ENCODE assay signal across 9 cellular contexts in genomic region chr3:170171563-170171962, GRCh38. TPM values are rescaled to one million over a fixed set of nuclear protein-coding genes. Genes with fewer than 3 reads are reported as not detected.
DNase-seq lines count a peak whose midpoint lies in the region; ATAC-seq and TF ChIP-seq lines count a peak whose summit lies in the region.
"Had no signal": no experiment of that assay in that cellular context is flagged by ENCODE, and none has a peak within 500 bp of the region (broad histone marks: within the 10 kb centered on the region; RNA-seq: fewer than 3 reads in every experiment).

No MANE protein-coding gene starts in this region.

- H2BK5ac ChIP-seq in trophoblast cell (ENCODE audit: low read depth, low read length, poor library complexity): no peak overlapping the region

- ATAC-seq in GM19455 (IDR thresholded peaks at IDR 0.05; ENCODE audit: unreplicated experiment) (peak; percentile 85), HG03108 (IDR thresholded peaks at IDR 0.05; ENCODE audit: unreplicated experiment) (peak; percentile 65)
- ATAC-seq: gastrocnemius medialis had no signal

- H3K9me3 ChIP-seq in trophoblast cell (ENCODE audit: insufficient read depth, low read depth, low read length): no peaks in the 10 kb centered on the region
- H3K9me3 ChIP-seq: gastrocnemius medialis had no signal

- H2AFZ ChIP-seq in trophoblast cell (ENCODE audit: insufficient read depth, low read length, poor library complexity): no peak overlapping the region

- H3K4me3 Mint-ChIP-seq in activated naive CD8-positive, alpha-beta T cell treated with anti-CD3 and anti-CD28 coated beads for 36 hours: peak overlapping the region; percentile 65

- H3K9me3 Mint-ChIP-seq in activated naive CD8-positive, alpha-beta T cell treated with anti-CD3 and anti-CD28 coated beads for 36 hours: no peaks in the 10 kb centered on the region

- no peak overlapping the region for H2BK12ac ChIP-seq in trophoblast cell (ENCODE audit: low read length)

- no peak overlapping the region for H3K4me2 ChIP-seq in trophoblast cell (ENCODE audit: low read length)

- no peaks in the 10 kb centered on the region for H3K27me3 Mint-ChIP-seq in activated naive CD8-positive, alpha-beta T cell treated with anti-CD3 and anti-CD28 coated beads for 36 hours

- TF ChIP-seq CTCF in GM12865 (IDR thresholded peaks at IDR 0.05; ENCODE audit: insufficient read depth, low read depth, low read length, missing control alignments) (no peak), foreskin fibroblast (IDR thresholded peaks at IDR 0.05; ENCODE audit: low read depth, low read length) (no peak)

- H3K4me1 Mint-ChIP-seq in activated naive CD8-positive, alpha-beta T cell treated with anti-CD3 and anti-CD28 coated beads for 36 hours: peaks cover 53% of the 10 kb centered on the region

- H4K8ac ChIP-seq in trophoblast cell (ENCODE audit: low read depth, low read length): no peak overlapping the region

- no peak overlapping the region for H2AK5ac ChIP-seq in trophoblast cell (ENCODE audit: low read length)

- no peaks in the 10 kb centered on the region for H3K4me1 ChIP-seq in trophoblast cell (ENCODE audit: control insufficient read depth in 1 of 2, insufficient read depth in 2 of 2, low read length in 2 of 2)

- H2BK120ac ChIP-seq in trophoblast cell (ENCODE audit: insufficient read depth, low read length, poor library complexity): no peak overlapping the region

- no peak overlapping the region for H3K23ac ChIP-seq in trophoblast cell (ENCODE audit: low read length)

- H4K12ac ChIP-seq in trophoblast cell (ENCODE audit: low read depth, low read length): no peak overlapping the region

- no CpG with 5 or more reads among the region's 1 CpG for WGBS in trophoblast cell (ENCODE audit: extremely low coverage, insufficient coverage, insufficient read length)

- no peak overlapping the region for H3K14ac ChIP-seq in trophoblast cell (ENCODE audit: low read length)

- peak overlapping the region; percentile 83 for H3K27ac Mint-ChIP-seq in activated naive CD8-positive, alpha-beta T cell treated with anti-CD3 and anti-CD28 coated beads for 36 hours

- H3K18ac ChIP-seq in trophoblast cell (ENCODE audit: low read length): no peak overlapping the region

- no peak overlapping the region for H3K9ac ChIP-seq in trophoblast cell (ENCODE audit: low read length)

- H3K27ac ChIP-seq in trophoblast cell (ENCODE audit: low read depth, low read length): no peak overlapping the region
- H3K27ac ChIP-seq: gastrocnemius medialis had no signal

- no peaks in the 10 kb centered on the region for H3K27me3 ChIP-seq in trophoblast cell (ENCODE audit: insufficient read depth, low read length)
- H3K27me3 ChIP-seq: gastrocnemius medialis had no signal

- H3K79me2 ChIP-seq in trophoblast cell (ENCODE audit: control insufficient read depth, insufficient read depth, low read length, poor library complexity): no peaks in the 10 kb centered on the region

- H3K36me3 ChIP-seq in trophoblast cell (ENCODE audit: control insufficient read depth in 1 of 2, insufficient read depth in 2 of 2, low read length in 2 of 2): peaks cover 17 to 20% of the 10 kb centered on the region in 2 experiments

- H3K79me1 ChIP-seq in trophoblast cell (ENCODE audit: low read length): no peaks in the 10 kb centered on the region

- peaks cover 42% of the 10 kb centered on the region for H3K36me3 Mint-ChIP-seq in activated naive CD8-positive, alpha-beta T cell treated with anti-CD3 and anti-CD28 coated beads for 36 hours

- DNase-seq in GM12865 (ENCODE audit: low read depth): peak; percentile 75
- no peak for DNase-seq in activated naive CD8-positive, alpha-beta T cell treated with anti-CD3 and anti-CD28 coated beads for 36 hours
- no peak for DNase-seq in trophoblast cell
- no peak for DNase-seq in mesenteric fat pad (ENCODE audit: low spot score)
- no peak for DNase-seq in foreskin fibroblast
- DNase-seq in KG1 (lab: John Stamatoyannopoulos, UW): no peak
- DNase-seq: gastrocnemius medialis had no signal

- H3K4ac ChIP-seq in trophoblast cell (ENCODE audit: low read depth, low read length): no peak overlapping the region

- H4K91ac ChIP-seq in trophoblast cell (ENCODE audit: low read depth, low read length): no peak overlapping the region

- H3K4me3 ChIP-seq in GM12865 (ENCODE audit: low read depth, low read length) (peak overlapping the region; percentile 39), trophoblast cell (ENCODE audit: low read depth, low read length) (no peak overlapping the region), foreskin fibroblast (ENCODE audit: low read depth in 1 of 2, low read length in 2 of 2) (no peak overlapping the region)
- H3K4me3 ChIP-seq: gastrocnemius medialis had no signal

RNA-seq across cellular contexts. Expression of gene PHC3, which starts 10.0 kb away (rescaled TPM):
- total RNA-seq in activated naive CD8-positive, alpha-beta T cell treated with anti-CD3 and anti-CD28 coated beads for 36 hours: 10 to 100 TPM; 39.6 to 41.4 TPM
- 36.3 and 38.5 TPM in 2 replicates for polyA plus RNA-seq in trophoblast cell (2013)
- 66.1 TPM for total RNA-seq in mesenteric fat pad

RNA-seq across cellular contexts. Expression of gene PRKCI, which starts 50.7 kb away (rescaled TPM):
- 10 to 100 TPM; 19.3 to 22.8 TPM for total RNA-seq in activated naive CD8-positive, alpha-beta T cell treated with anti-CD3 and anti-CD28 coated beads for 36 hours
- polyA plus RNA-seq in trophoblast cell (2013): 23.7 and 24.6 TPM in 2 replicates
- total RNA-seq in mesenteric fat pad: 16.7 TPM
